18 cellular contexts compared by ENCODE assay signal in genomic region chr7:137276194-137276593, GRCh38.
"Had no signal": no experiment of that assay in that cellular context is flagged by ENCODE, and none has a peak within 500 bp of the region (broad histone marks: within the 10 kb centered on the region; RNA-seq: fewer than 3 reads in every experiment).

No MANE protein-coding gene starts in this region.

- H3K27ac ChIP-seq: coronary artery, right atrium auricular region, sigmoid colon, skin epidermis, tibial artery, upper lobe of right lung, vagina had no signal

- H3K4me1 ChIP-seq: right atrium auricular region, sigmoid colon, tibial artery, upper lobe of right lung, vagina had no signal

- DNase-seq: effector CD8-positive, alpha-beta T cell; glutamatergic neuron; immature natural killer cell; kidney; left colon; naive B cell; nephron progenitor cell; sigmoid colon; stimulated activated CD4-positive, alpha-beta T cell treated with anti-CD3 and anti-CD28 coated beads, Interleukin-2, amount 100 ng/mL, for 24 hours; stimulated activated CD4-positive, alpha-beta T cell treated with anti-CD3 and anti-CD28 coated beads, Interleukin-4, amount 100 ng/mL, for 4 hours; stimulated activated naive B cell treated with anti-CD40 and anti-IgM and Interleukin-4, amounts not matched to agents 10 μg/mL and 1 μg/mL and 100 μg/mL, for 72 hours; stimulated activated naive CD8-positive, alpha-beta T cell treated with anti-CD3 and anti-CD28 coated beads, Interleukin-15, amount 100 ng/mL, for 72 hours; tibial artery; upper lobe of right lung had no signal

- H3K36me3 ChIP-seq: right atrium auricular region, sigmoid colon, tibial artery, upper lobe of right lung, vagina had no signal

- H3K9me3 ChIP-seq: right atrium auricular region, sigmoid colon, tibial artery, upper lobe of right lung, vagina had no signal

- H3K4me3 ChIP-seq: coronary artery, right atrium auricular region, sigmoid colon, skin epidermis, tibial artery, upper lobe of right lung, vagina had no signal

- H3K27me3 ChIP-seq: right atrium auricular region, sigmoid colon, tibial artery, upper lobe of right lung, vagina had no signal
